2 cellular contexts compared by ENCODE assay signal in the genomic region with DNA sequence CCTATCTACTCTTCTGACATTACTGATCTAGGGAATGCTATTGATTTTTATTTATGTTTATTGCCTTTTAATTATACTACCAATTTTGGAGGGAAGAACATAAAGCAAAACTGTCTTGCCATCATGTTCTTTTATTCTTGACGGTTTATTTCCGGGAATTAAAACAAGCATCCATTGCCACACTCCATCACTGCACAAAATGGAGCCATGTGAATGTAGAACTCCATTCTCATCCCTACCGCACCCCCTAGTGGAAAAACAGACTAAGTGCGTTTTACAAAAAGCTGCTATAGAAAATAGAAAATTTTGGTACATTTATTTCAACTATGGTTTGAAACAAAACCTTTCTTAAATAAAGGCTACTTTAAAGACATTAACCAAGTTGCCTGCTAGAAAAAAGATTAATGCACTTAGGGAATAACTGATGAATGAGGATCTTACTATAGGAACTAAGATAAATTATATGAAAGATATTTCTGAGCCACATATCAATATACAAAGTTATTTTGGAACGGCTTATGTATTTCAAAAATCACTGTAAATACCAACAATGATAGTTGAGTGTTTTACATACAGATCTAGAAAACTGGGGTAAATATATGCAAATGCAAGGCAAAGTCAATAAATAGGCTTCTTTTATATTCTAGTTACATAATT.
TF ChIP-seq lines count a peak whose summit lies in the region.

No MANE protein-coding gene starts in this region.

TF ChIP-seq in IMR-90, 13 proteins besides CTCF, POLR2A, EP300 and RAD21 (continued from another document):
- TF ChIP-seq, protein P1, sequence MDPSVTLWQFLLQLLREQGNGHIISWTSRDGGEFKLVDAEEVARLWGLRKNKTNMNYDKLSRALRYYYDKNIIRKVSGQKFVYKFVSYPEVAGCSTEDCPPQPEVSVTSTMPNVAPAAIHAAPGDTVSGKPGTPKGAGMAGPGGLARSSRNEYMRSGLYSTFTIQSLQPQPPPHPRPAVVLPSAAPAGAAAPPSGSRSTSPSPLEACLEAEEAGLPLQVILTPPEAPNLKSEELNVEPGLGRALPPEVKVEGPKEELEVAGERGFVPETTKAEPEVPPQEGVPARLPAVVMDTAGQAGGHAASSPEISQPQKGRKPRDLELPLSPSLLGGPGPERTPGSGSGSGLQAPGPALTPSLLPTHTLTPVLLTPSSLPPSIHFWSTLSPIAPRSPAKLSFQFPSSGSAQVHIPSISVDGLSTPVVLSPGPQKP (IDR thresholded peaks at IDR 0.05; ENCODE audit: borderline replicate concordance, low read depth, low read length) = no peak
- TF ChIP-seq, protein P2, sequence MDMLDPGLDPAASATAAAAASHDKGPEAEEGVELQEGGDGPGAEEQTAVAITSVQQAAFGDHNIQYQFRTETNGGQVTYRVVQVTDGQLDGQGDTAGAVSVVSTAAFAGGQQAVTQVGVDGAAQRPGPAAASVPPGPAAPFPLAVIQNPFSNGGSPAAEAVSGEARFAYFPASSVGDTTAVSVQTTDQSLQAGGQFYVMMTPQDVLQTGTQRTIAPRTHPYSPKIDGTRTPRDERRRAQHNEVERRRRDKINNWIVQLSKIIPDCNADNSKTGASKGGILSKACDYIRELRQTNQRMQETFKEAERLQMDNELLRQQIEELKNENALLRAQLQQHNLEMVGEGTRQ (IDR thresholded peaks at IDR 0.05; ENCODE audit: low read depth, low read length) = no peak
- TF ChIP-seq RCOR1 (IDR thresholded peaks at IDR 0.05; ENCODE audit: insufficient replicate concordance, low read length) (no peak), CEBPB (IDR thresholded peaks at IDR 0.05; ENCODE audit: low read depth, low read length) (peak; percentile 73; the same call in 1 of the 2 replicates), MAFK (IDR thresholded peaks at IDR 0.05; ENCODE audit: low read depth, low read length) (no peak)

TF ChIP-seq in liver, 16 proteins besides CTCF, POLR2A, EP300 and RAD21:
- TF ChIP-seq, protein P3, sequence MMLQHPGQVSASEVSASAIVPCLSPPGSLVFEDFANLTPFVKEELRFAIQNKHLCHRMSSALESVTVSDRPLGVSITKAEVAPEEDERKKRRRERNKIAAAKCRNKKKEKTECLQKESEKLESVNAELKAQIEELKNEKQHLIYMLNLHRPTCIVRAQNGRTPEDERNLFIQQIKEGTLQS (IDR thresholded peaks at IDR 0.05) = no peak
- TF ChIP-seq YY1 (IDR thresholded peaks at IDR 0.05) = peak; percentile 96
